ENCODE assay signal across 23 cellular contexts in the genomic region with DNA sequence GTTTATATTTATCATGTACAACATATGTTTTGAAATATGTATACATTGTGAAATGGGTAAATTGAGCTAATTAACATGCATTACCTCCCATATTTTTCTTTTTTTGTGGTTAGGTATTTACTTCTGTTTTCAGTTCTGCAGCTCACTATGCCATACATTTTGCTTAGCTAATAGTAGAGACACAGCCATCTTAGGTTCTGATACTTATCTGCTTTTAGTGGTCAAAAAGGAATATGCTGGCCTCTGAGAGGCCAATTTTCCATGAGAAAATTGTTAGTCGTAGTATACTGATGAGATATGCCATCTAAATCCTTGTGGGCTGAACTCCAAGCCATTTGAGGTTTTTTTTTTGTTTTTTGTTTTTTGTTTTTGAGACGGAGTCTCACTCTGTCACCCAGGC.
"Had no signal": no experiment of that assay in that cellular context is flagged by ENCODE, and none has a peak within 500 bp of the region (broad histone marks: within the 10 kb centered on the region; RNA-seq: fewer than 3 reads in every experiment).

No MANE protein-coding gene starts in this region.

- H3K4me1 ChIP-seq: left lung had no signal

- H3K4me3 Mint-ChIP-seq: activated B cell treated with CpG ODN at 0.5 μM for 24 hours; activated CD8-positive, alpha-beta T cell treated with anti-CD3 and anti-CD28 coated beads, Interleukin-2, amount 10 ng/mL, durations not matched to agents 7 days and 5 days; activated naive CD8-positive, alpha-beta T cell; immature natural killer cell; natural killer cell had no signal

- H3K27ac ChIP-seq: body of pancreas, hepatocyte, left lung, prostate gland, tibial artery had no signal

- H3K9me3 ChIP-seq: body of pancreas, left lung, prostate gland, SK-N-SH, tibial artery had no signal

- H3K27me3 ChIP-seq: body of pancreas, hepatocyte, left lung, tibial artery had no signal

- H3K36me3 ChIP-seq: prostate gland had no signal

- H3K4me3 ChIP-seq: body of pancreas, hepatocyte, left lung, prostate gland, tibial artery had no signal

- H3K9ac ChIP-seq: SK-N-SH had no signal

- H2AFZ ChIP-seq: hepatocyte had no signal

- H3K9me3 Mint-ChIP-seq: activated B cell treated with CpG ODN at 0.5 μM for 24 hours; activated T-helper 17 cell treated with anti-CD3 and anti-CD28 coated beads, Interleukin-2, amount 50 U/mL, for 72 hours; immature natural killer cell; natural killer cell; stimulated activated naive CD8-positive, alpha-beta T cell treated with anti-CD3 and anti-CD28 coated beads, Interleukin-15, amount 100 ng/mL, for 72 hours had no signal

- H3K4me1 Mint-ChIP-seq: activated B cell treated with CpG ODN at 0.5 μM for 24 hours had no signal

- H3K27me3 Mint-ChIP-seq: activated B cell treated with CpG ODN at 0.5 μM for 24 hours; activated naive CD8-positive, alpha-beta T cell; activated T-helper 17 cell treated with anti-CD3 and anti-CD28 coated beads, Interleukin-2, amount 50 U/mL, for 72 hours; stimulated activated naive CD8-positive, alpha-beta T cell treated with anti-CD3 and anti-CD28 coated beads, Interleukin-15, amount 100 ng/mL, for 72 hours had no signal

- H3K4me2 ChIP-seq: SK-N-SH had no signal

- DNase-seq: activated B cell treated with CpG ODN at 0.5 μM for 24 hours; activated CD4-positive, alpha-beta T cell treated with anti-CD3 and anti-CD28 coated beads for 4 hours; activated CD8-positive, alpha-beta T cell treated with anti-CD3 and anti-CD28 coated beads, Interleukin-2, amount 10 ng/mL, durations not matched to agents 7 days and 5 days; activated naive CD4-positive, alpha-beta T cell; activated T-cell treated with anti-CD3 and anti-CD28 coated beads, Interleukin-2, amount 50 U/mL, for 1 hour; amygdala; body of pancreas; central memory CD4-positive, alpha-beta T cell; dermis blood vessel endothelial cell; effector memory CD4-positive, alpha-beta T cell; glutamatergic neuron; immature natural killer cell; kidney glomerular epithelial cell; left lung; natural killer cell; SK-N-SH; stimulated activated CD4-positive, alpha-beta T cell treated with anti-CD3 and anti-CD28 coated beads, Interleukin-4, amount 100 ng/mL, for 24 hours; stimulated activated naive CD8-positive, alpha-beta T cell treated with anti-CD3 and anti-CD28 coated beads, Interleukin-15, amount 100 ng/mL, for 72 hours; tibial artery had no signal

- H3K27ac Mint-ChIP-seq: activated B cell treated with CpG ODN at 0.5 μM for 24 hours; activated CD8-positive, alpha-beta T cell treated with anti-CD3 and anti-CD28 coated beads, Interleukin-2, amount 10 ng/mL, durations not matched to agents 7 days and 5 days; immature natural killer cell; natural killer cell had no signal
